In the genomic region with DNA sequence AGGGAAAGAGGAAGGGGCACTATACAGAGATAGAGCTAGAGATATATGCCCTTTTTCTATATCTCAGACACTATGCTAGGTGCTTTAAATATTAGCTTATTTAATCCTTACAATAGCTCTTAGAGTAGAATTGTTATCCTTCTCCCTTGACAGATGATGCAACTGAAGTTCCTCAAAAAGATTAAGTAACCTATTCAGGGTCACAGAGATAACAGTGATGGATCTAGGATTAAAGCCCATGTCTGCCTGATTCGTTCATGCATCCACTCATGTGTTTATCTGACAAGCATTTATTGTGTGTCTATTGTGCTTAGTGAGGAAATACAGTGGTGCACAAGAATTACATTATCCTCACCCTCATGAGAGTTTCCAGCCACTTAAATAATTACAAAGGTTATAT, we compare ENCODE assay signal across 26 cellular contexts. TPM values are rescaled to one million over a fixed set of nuclear protein-coding genes. Genes with fewer than 3 reads are reported as not detected.
"Had no signal": no experiment of that assay in that cellular context is flagged by ENCODE, and none has a peak within 500 bp of the region (broad histone marks: within the 10 kb centered on the region; RNA-seq: fewer than 3 reads in every experiment).

No MANE protein-coding gene starts in this region.

- FAIRE-seq: bronchial epithelial cell, frontal cortex had no signal

- ATAC-seq: activated CD4-positive, alpha-beta T cell treated with anti-CD3 and anti-CD28 coated beads for 36 hours; activated naive CD4-positive, alpha-beta T cell treated with anti-CD3 and anti-CD28 coated beads, Interleukin-2, amount 50 U/mL, for 72 hours; heart left ventricle; mucosa of descending colon had no signal

- H3K36me3 ChIP-seq: adrenal gland, heart left ventricle, left ventricle myocardium inferior, thyroid gland had no signal

- H3K9me3 ChIP-seq: adrenal gland, heart left ventricle, left ventricle myocardium inferior, mucosa of descending colon, thyroid gland had no signal

- DNase-seq: activated CD4-positive, alpha-beta T cell treated with anti-CD3 and anti-CD28 coated beads for 36 hours; activated CD4-positive, alpha-beta T cell treated with anti-CD3 and anti-CD28 coated beads, Interleukin-2, amount 50 U/mL, for 48 hours; activated gamma-delta T cell; adrenal gland; cerebellar nuclear complex; cortex of kidney; effector CD4-positive, alpha-beta T cell; heart left ventricle; left ventricle myocardium inferior; mucosa of descending colon; naive B cell; stimulated activated CD4-positive, alpha-beta T cell treated with anti-CD3 and anti-CD28 coated beads, Interleukin-12 subunit alpha, Interleukin-12 subunit beta, amount 100 ng/mL, for 4 hours; stimulated activated CD4-positive, alpha-beta T cell treated with anti-CD3 and anti-CD28 coated beads, Interleukin-1b, Interleukin-23, amount 100 ng/mL, for 48 hours; stimulated activated CD8-positive, alpha-beta memory T cell treated with anti-CD3 and anti-CD28 coated beads, Interleukin-4, amount 100 ng/mL, for 48 hours; stimulated activated naive CD4-positive, alpha-beta T cell; T-helper 9 cell; thyroid gland had no signal

- H3K27ac ChIP-seq: adrenal gland, heart left ventricle, left ventricle myocardium inferior, thyroid gland had no signal

- H3K27me3 ChIP-seq: adrenal gland, heart left ventricle, thyroid gland had no signal

- H3K4me3 ChIP-seq: adrenal gland, heart left ventricle, left ventricle myocardium inferior, mucosa of descending colon, thyroid gland had no signal

- H3K4me1 ChIP-seq: heart left ventricle, left ventricle myocardium inferior, thyroid gland had no signal

RNA-seq across cellular contexts. Expression of a gene that starts 8.7 kb away (rescaled TPM):
- total RNA-seq: activated CD4-positive, alpha-beta T cell treated with anti-CD3 and anti-CD28 coated beads for 36 hours; adrenal gland; bronchial epithelial cell; frontal cortex; heart left ventricle; kidney epithelial cell; left ventricle myocardium inferior; mucosa of descending colon; neural crest cell; osteoblast; progenitor cell of endocrine pancreas; thyroid gland; ureter had no signal
- polyA plus RNA-seq: adrenal gland, esophagus, heart left ventricle had no signal
